Comparison of ENCODE assay signal across 1 cellular context in genomic region chr2:187379869-187380268, GRCh38.
TF ChIP-seq lines count a peak whose summit lies in the region.

No MANE protein-coding gene starts in this region.

TF ChIP-seq in WTC11, 78 proteins besides CTCF, POLR2A, EP300 and RAD21 (continued from another document):
- no peak for TF ChIP-seq USF2 (CRISPR knock-in tag; IDR thresholded peaks at IDR 0.05)
- TF ChIP-seq JAZF1 (CRISPR knock-in tag; IDR thresholded peaks at IDR 0.05), result no peak
- TF ChIP-seq SP1 (CRISPR knock-in tag; conservative IDR thresholded peaks at IDR 0.05), result no peak
- no peak for TF ChIP-seq NR1H2 (CRISPR knock-in tag; IDR thresholded peaks at IDR 0.05)
- TF ChIP-seq OVOL2 (CRISPR knock-in tag; IDR thresholded peaks at IDR 0.05; ENCODE audit: borderline replicate concordance), result no peak
- TF ChIP-seq ATF6 (CRISPR knock-in tag; IDR thresholded peaks at IDR 0.05), result no peak
TF ChIP-seq in WTC11: peak in this region for 0.
